Comparison of ENCODE assay signal across 1 cellular context in the genomic region with DNA sequence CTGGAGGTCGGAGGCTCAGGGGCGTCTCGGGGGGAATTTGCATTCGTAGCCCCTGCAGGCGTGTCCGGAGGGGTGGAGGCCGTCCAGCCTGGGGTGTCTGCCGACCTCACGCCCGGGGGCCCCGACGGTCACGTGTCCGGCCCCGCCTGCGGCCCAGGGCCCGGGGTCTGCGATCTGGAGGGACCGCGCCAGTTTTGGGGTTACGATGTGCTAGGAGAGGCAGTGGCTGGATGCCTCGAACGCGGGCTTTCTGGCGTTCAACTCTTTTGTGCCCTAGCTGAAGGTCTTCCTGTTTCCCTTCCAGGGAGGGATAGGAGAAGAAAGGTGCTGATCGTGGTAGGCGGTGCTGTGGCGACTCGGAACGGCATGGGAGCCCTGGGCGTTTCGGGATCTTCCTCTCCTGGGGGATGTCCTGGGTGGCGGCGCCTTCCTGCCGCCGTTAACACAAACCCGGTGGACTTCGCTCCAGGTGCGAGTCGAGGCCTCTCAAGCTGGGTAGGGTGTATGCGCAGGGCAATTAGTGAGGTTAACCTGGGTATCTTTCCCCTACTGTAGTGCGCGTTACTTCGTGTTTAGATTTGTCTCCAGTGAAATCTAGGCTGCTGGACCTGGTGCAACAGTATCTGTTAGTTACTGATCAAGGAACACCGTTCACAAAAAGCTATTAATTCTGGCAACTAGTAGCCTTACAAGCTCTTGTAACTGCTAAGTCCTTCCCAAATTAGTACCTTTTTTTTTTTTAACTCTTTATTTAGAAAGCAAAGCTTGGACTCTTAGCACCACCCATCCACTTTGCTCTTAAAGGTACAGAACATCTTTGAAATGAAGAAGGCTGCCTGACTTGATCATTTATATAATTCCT.
TF ChIP-seq lines count a peak whose summit lies in the region.

No MANE protein-coding gene starts in this region.

TF ChIP-seq in K562, 482 proteins besides CTCF, POLR2A, EP300 and RAD21 (continued from another document):
- TF ChIP-seq, protein P1, sequence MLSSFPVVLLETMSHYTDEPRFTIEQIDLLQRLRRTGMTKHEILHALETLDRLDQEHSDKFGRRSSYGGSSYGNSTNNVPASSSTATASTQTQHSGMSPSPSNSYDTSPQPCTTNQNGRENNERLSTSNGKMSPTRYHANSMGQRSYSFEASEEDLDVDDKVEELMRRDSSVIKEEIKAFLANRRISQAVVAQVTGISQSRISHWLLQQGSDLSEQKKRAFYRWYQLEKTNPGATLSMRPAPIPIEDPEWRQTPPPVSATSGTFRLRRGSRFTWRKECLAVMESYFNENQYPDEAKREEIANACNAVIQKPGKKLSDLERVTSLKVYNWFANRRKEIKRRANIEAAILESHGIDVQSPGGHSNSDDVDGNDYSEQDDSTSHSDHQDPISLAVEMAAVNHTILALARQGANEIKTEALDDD (IDR thresholded peaks at IDR 0.05), result peak; percentile 60; the same call in 1 of the 2 replicates
- TF ChIP-seq, protein P2, sequence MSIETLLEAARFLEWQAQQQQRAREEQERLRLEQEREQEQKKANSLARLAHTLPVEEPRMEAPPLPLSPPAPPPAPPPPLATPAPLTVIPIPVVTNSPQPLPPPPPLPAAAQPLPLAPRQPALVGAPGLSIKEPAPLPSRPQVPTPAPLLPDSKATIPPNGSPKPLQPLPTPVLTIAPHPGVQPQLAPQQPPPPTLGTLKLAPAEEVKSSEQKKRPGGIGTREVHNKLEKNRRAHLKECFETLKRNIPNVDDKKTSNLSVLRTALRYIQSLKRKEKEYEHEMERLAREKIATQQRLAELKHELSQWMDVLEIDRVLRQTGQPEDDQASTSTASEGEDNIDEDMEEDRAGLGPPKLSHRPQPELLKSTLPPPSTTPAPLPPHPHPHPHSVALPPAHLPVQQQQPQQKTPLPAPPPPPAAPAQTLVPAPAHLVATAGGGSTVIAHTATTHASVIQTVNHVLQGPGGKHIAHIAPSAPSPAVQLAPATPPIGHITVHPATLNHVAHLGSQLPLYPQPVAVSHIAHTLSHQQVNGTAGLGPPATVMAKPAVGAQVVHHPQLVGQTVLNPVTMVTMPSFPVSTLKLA (conservative IDR thresholded peaks at IDR 0.05), result 0 out of 4 replicates have a peak, but pooled peaks of 1 of the 2 experiments have one; percentile 13
- TF ChIP-seq, protein P3, sequence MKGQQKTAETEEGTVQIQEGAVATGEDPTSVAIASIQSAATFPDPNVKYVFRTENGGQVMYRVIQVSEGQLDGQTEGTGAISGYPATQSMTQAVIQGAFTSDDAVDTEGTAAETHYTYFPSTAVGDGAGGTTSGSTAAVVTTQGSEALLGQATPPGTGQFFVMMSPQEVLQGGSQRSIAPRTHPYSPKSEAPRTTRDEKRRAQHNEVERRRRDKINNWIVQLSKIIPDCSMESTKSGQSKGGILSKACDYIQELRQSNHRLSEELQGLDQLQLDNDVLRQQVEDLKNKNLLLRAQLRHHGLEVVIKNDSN (CRISPR knock-in tag; IDR thresholded peaks at IDR 0.05), result peak; percentile 87
- TF ChIP-seq FOXP1 (CRISPR knock-in tag; IDR thresholded peaks at IDR 0.05), result no peak
TF ChIP-seq in K562: peak in this region for 28.
